Comparison of ENCODE assay signal across 9 cellular contexts in the genomic region with DNA sequence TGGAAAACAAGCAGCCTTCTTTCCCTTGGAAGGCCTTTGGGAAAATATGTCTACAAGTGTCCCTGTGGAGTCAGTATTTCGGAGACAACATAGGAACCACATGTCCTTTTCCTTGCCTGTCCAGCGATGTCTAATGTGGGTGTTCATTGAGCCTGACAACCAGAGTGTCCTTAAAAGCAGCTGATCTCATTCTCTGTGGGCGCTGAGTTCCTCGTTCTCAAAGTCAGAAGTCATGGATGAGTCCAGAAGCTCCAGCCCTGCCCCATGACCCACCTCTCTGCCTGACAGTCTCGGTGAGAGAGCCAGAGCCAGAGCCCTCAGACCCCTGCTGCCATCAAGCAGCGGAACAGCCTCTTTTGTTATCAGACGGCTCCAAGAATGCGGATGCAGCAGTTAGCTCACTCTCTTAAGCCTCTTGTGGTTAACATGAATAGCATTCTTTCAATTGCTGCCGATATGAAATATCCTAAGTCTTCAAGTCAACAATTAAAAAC.
DNase-seq lines count a peak whose midpoint lies in the region; ATAC-seq, FAIRE-seq and TF ChIP-seq lines count a peak whose summit lies in the region.
"Had no signal": no experiment of that assay in that cellular context is flagged by ENCODE, and none has a peak within 500 bp of the region (broad histone marks: within the 10 kb centered on the region; RNA-seq: fewer than 3 reads in every experiment).

No MANE protein-coding gene starts in this region.

- H3K36me3 Mint-ChIP-seq in stimulated activated effector memory CD8-positive, alpha-beta T cell treated with anti-CD3 and anti-CD28 coated beads, Interleukin-12 subunit alpha, Interleukin-12 subunit beta, amount 100 ng/mL, for 72 hours = no peaks in the 10 kb centered on the region

- H4K20me1 ChIP-seq in hepatocyte (ENCODE audit: insufficient read depth, poor library complexity, severe bottlenecking) = no peaks in the 10 kb centered on the region

- no peaks in the 10 kb centered on the region for H3K36me3 ChIP-seq in hepatocyte (replicated peaks; ENCODE audit: insufficient read depth, low read depth)
- H3K36me3 ChIP-seq: sigmoid colon had no signal

- H3K4me3 ChIP-seq in hepatocyte = no peak overlapping the region

- H3K4me3 Mint-ChIP-seq in stimulated activated effector memory CD8-positive, alpha-beta T cell treated with anti-CD3 and anti-CD28 coated beads, Interleukin-12 subunit alpha, Interleukin-12 subunit beta, amount 100 ng/mL, for 72 hours = no peak overlapping the region

- TF ChIP-seq CTCF in hepatocyte (IDR thresholded peaks at IDR 0.05; ENCODE audit: poor library complexity) (peak; percentile 25), GM10248 (IDR thresholded peaks at IDR 0.05; ENCODE audit: control extremely low read depth, extremely low read depth, low read depth, missing control alignments) (no peak)

- POLR2A ChIA-PET in GM10248 (lab: Yijun Ruan, JAX) = no interaction called here

- no peaks in the 10 kb centered on the region for H3K27me3 ChIP-seq in hepatocyte
- H3K27me3 ChIP-seq: sigmoid colon had no signal

- peak overlapping the region; percentile 27 for H3K27ac ChIP-seq in hepatocyte
- H3K27ac ChIP-seq: sigmoid colon had no signal

- CTCF ChIA-PET in GM10248 (lab: Yijun Ruan, JAX) = no interaction called here

- no peaks in the 10 kb centered on the region for H3K4me1 Mint-ChIP-seq in stimulated activated effector memory CD8-positive, alpha-beta T cell treated with anti-CD3 and anti-CD28 coated beads, Interleukin-12 subunit alpha, Interleukin-12 subunit beta, amount 100 ng/mL, for 72 hours

- peak; percentile 93 for FAIRE-seq in HTR-8/SVneo (lab: Jason Lieb, UNC)

- DNase-seq in HTR-8/SVneo (ENCODE audit: insufficient read length, low spot score) (peak; percentile 67), SW480 (ENCODE audit: low spot score) (peak; percentile 46), hepatocyte (ENCODE audit: low spot score) (peak; percentile 60), stromal cell of bone marrow (ENCODE audit: low read depth) (peak; percentile 31), GM10248 (ENCODE audit: extremely low spot score) (no peak), occipital lobe (lab: John Stamatoyannopoulos, UW) (no peak)
- DNase-seq in stimulated activated effector memory CD8-positive, alpha-beta T cell treated with anti-CD3 and anti-CD28 coated beads, Interleukin-12 subunit alpha, Interleukin-12 subunit beta, amount 100 ng/mL, for 72 hours (ENCODE audit: low spot score in 2 of 2) = no peak
- DNase-seq: sigmoid colon had no signal

- H3K4me2 ChIP-seq in hepatocyte = peak overlapping the region; percentile 59

- H3K27ac Mint-ChIP-seq in stimulated activated effector memory CD8-positive, alpha-beta T cell treated with anti-CD3 and anti-CD28 coated beads, Interleukin-12 subunit alpha, Interleukin-12 subunit beta, amount 100 ng/mL, for 72 hours = no peak overlapping the region

- no peaks in the 10 kb centered on the region for H3K9me2 ChIP-seq in hepatocyte (replicated peaks; ENCODE audit: insufficient read depth)

- no peak for ATAC-seq in HG03342 (IDR thresholded peaks at IDR 0.05; ENCODE audit: unreplicated experiment)
- ATAC-seq in stimulated activated effector memory CD8-positive, alpha-beta T cell treated with anti-CD3 and anti-CD28 coated beads, Interleukin-12 subunit alpha, Interleukin-12 subunit beta, amount 100 ng/mL, for 72 hours = no peak

- WGBS in hepatocyte (ENCODE audit: low lambda C conversion rate, missing lambda C conversion rate) = 25% methylated on average over 9 of the region's 9 CpGs

- peak overlapping the region; percentile 27 for H2AFZ ChIP-seq in hepatocyte

- H3K79me2 ChIP-seq in hepatocyte = no peaks in the 10 kb centered on the region

- H3K4me1 ChIP-seq in hepatocyte (ENCODE audit: insufficient read depth) = peaks cover 3% of the 10 kb centered on the region

- peaks cover 11% of the 10 kb centered on the region for H3K9me3 Mint-ChIP-seq in stimulated activated effector memory CD8-positive, alpha-beta T cell treated with anti-CD3 and anti-CD28 coated beads, Interleukin-12 subunit alpha, Interleukin-12 subunit beta, amount 100 ng/mL, for 72 hours

- H3K9me3 ChIP-seq in hepatocyte (ENCODE audit: low read depth) = no peaks in the 10 kb centered on the region
- H3K9me3 ChIP-seq: sigmoid colon had no signal

Comparison
In these comparisons a context has a peak if more than half of its experiments do, and no peak if none do; other contexts are left out.
1. DNase-seq: peak in HTR-8/SVneo (single experiment), SW480 (single experiment), hepatocyte (single experiment) and stromal cell of bone marrow (single experiment); none in GM10248 (single experiment), stimulated activated effector memory CD8-positive, alpha-beta T cell treated with anti-CD3 and anti-CD28 coated beads, Interleukin-12 subunit alpha, Interleukin-12 subunit beta, amount 100 ng/mL, for 72 hours (0 of 2) and occipital lobe (single experiment).